Comparison of ENCODE assay signal across 17 cellular contexts in genomic region chr5:55625603-55625875, GRCh38.
DNase-seq lines count a peak whose midpoint lies in the region; ATAC-seq and TF ChIP-seq lines count a peak whose summit lies in the region.
"Had no signal": no experiment of that assay in that cellular context is flagged by ENCODE, and none has a peak within 500 bp of the region (broad histone marks: within the 10 kb centered on the region; RNA-seq: fewer than 3 reads in every experiment).

No MANE protein-coding gene starts in this region.

- no peak overlapping the region for H3K4me3 ChIP-seq in left ventricle myocardium inferior
- no peak overlapping the region for H3K4me3 ChIP-seq in heart right ventricle
- H3K4me3 ChIP-seq in neural progenitor cell = no peak overlapping the region
- H3K4me3 ChIP-seq: skin epidermis had no signal

- no peaks in the 10 kb centered on the region for H3K9me3 Mint-ChIP-seq in neural progenitor cell
- H3K9me3 Mint-ChIP-seq: activated T-helper 1 cell treated with anti-CD3 and anti-CD28 coated beads, Interleukin-12 subunit alpha, Interleukin-12 subunit beta, Interleukin-2, Interleukin-4 antibody, amounts not matched to agents 30 ng/mL and 10 ng/mL and 1 ng/mL, durations not matched to agents 14 hours and 24 hours and 36 hours; CD8-positive, alpha-beta T cell had no signal

- H2AFZ ChIP-seq in neural progenitor cell (replicated peaks) = no peak overlapping the region

- no peak overlapping the region for H3K4me3 Mint-ChIP-seq in neural progenitor cell
- H3K4me3 Mint-ChIP-seq: activated T-helper 1 cell treated with anti-CD3 and anti-CD28 coated beads, Interleukin-12 subunit alpha, Interleukin-12 subunit beta, Interleukin-2, Interleukin-4 antibody, amounts not matched to agents 30 ng/mL and 10 ng/mL and 1 ng/mL, durations not matched to agents 14 hours and 24 hours and 36 hours; CD8-positive, alpha-beta T cell had no signal

- H3F3A ChIP-seq in neural progenitor cell (ENCODE audit: low read depth) = peaks cover 35% of the 10 kb centered on the region

- H3K4me1 ChIP-seq in left ventricle myocardium inferior = peaks cover 25% of the 10 kb centered on the region
- peaks cover 0 to 34% (median 17%) of the 10 kb centered on the region in 9 donors for H3K4me1 ChIP-seq in heart right ventricle
- H3K4me1 ChIP-seq in neural progenitor cell = peaks cover 26% of the 10 kb centered on the region
- H3K4me1 ChIP-seq: foreskin keratinocyte had no signal

- peaks cover 3% of the 10 kb centered on the region for H3K36me3 Mint-ChIP-seq in neural progenitor cell

- H3K27me3 ChIP-seq in left ventricle myocardium inferior (ENCODE audit: low read depth) = no peaks in the 10 kb centered on the region
- H3K27me3 ChIP-seq in heart right ventricle = no peaks in the 10 kb centered on the region
- no peaks in the 10 kb centered on the region for H3K27me3 ChIP-seq in neural progenitor cell
- H3K27me3 ChIP-seq: foreskin keratinocyte had no signal

- H3K79me2 ChIP-seq in neural progenitor cell (ENCODE audit: low read depth) = no peaks in the 10 kb centered on the region

- peak overlapping the region; percentile 39 for H3K4me2 ChIP-seq in neural progenitor cell

- no peaks in the 10 kb centered on the region for H3K9me3 ChIP-seq in left ventricle myocardium inferior (replicated peaks)
- no peaks in the 10 kb centered on the region for H3K9me3 ChIP-seq in heart right ventricle
- no peaks in the 10 kb centered on the region for H3K9me3 ChIP-seq in neural progenitor cell (ENCODE audit: low read depth)

- intact Hi-C loops in left ventricle myocardium inferior (cut with micrococcal nuclease) = no loop called here
- intact Hi-C loops in heart right ventricle (cut with DNase I) = no loop called here

- peak overlapping the region; percentile 3 for H3K27ac ChIP-seq in left ventricle myocardium inferior (replicated peaks)
- peak overlapping the region in 4 of 10 donors; percentile 24 to 52 (median 40) for H3K27ac ChIP-seq in heart right ventricle
- peak overlapping the region; percentile 2 for H3K27ac ChIP-seq in neural progenitor cell
- H3K27ac ChIP-seq: foreskin keratinocyte had no signal

- 69 to 77% methylated on average over 4 of the region's 4 CpGs for WGBS in heart right ventricle, 2 donors

- H3K36me3 ChIP-seq in left ventricle myocardium inferior (no peaks in the 10 kb centered on the region), heart right ventricle (peaks cover 0 to 3% (median 0%) of the 10 kb centered on the region in 9 donors), neural progenitor cell (no peaks in the 10 kb centered on the region)

- DNase-seq in left ventricle myocardium inferior = no peak
- no peak for DNase-seq in heart right ventricle
- DNase-seq in iPS DF 19.7 (ENCODE audit: low read depth, low spot score) = peak; percentile 40
- peak; percentile 32 for DNase-seq in neural progenitor cell (ENCODE audit: low spot score)
- no peak for DNase-seq in stimulated activated naive CD4-positive, alpha-beta T cell (lab: John Stamatoyannopoulos, UW)
- DNase-seq in cerebellum (ENCODE audit: low spot score) = no peak
- DNase-seq: amniotic stem cell; CD8-positive, alpha-beta T cell; cerebellar nuclear complex; EL; foreskin keratinocyte; GOT3; NCI-H1417 treated with DMSO at 0.1 percent for 48 hours had no signal

- ATAC-seq in heart right ventricle = no peak
- no peak for ATAC-seq in GM21529 (IDR thresholded peaks at IDR 0.05; ENCODE audit: unreplicated experiment)
- no peak for ATAC-seq in GM19023 (IDR thresholded peaks at IDR 0.05; ENCODE audit: unreplicated experiment)
- ATAC-seq: CD8-positive, alpha-beta T cell; foreskin keratinocyte had no signal

- peak overlapping the region; percentile 36 for H3K27ac Mint-ChIP-seq in neural progenitor cell
- H3K27ac Mint-ChIP-seq: activated T-helper 1 cell treated with anti-CD3 and anti-CD28 coated beads, Interleukin-12 subunit alpha, Interleukin-12 subunit beta, Interleukin-2, Interleukin-4 antibody, amounts not matched to agents 30 ng/mL and 10 ng/mL and 1 ng/mL, durations not matched to agents 14 hours and 24 hours and 36 hours; CD8-positive, alpha-beta T cell had no signal

- no peak overlapping the region for H3K9ac ChIP-seq in neural progenitor cell

- no peaks in the 10 kb centered on the region for H4K20me1 ChIP-seq in neural progenitor cell (ENCODE audit: low read depth)

- peaks cover 24% of the 10 kb centered on the region for H3K4me1 Mint-ChIP-seq in neural progenitor cell

- no peaks in the 10 kb centered on the region for H3K27me3 Mint-ChIP-seq in neural progenitor cell (ENCODE audit: insufficient read depth, low read depth)

- no peak for TF ChIP-seq CTCF in left ventricle myocardium inferior (IDR thresholded peaks at IDR 0.05; ENCODE audit: borderline replicate concordance)
- TF ChIP-seq CTCF in heart right ventricle (IDR thresholded peaks at IDR 0.05) = no peak
- TF ChIP-seq CTCF in neural progenitor cell (IDR thresholded peaks at IDR 0.05) = no peak

Comparison
In these comparisons a context has a peak if more than half of its experiments do, and no peak if none do; other contexts are left out.
1. DNase-seq: peak in iPS DF 19.7 (single experiment) and neural progenitor cell (single experiment); none in left ventricle myocardium inferior (single experiment), heart right ventricle (0 of 2), stimulated activated naive CD4-positive, alpha-beta T cell (0 of 6) and cerebellum (single experiment).